Comparison of ENCODE assay signal across 1 cellular context in the genomic region with DNA sequence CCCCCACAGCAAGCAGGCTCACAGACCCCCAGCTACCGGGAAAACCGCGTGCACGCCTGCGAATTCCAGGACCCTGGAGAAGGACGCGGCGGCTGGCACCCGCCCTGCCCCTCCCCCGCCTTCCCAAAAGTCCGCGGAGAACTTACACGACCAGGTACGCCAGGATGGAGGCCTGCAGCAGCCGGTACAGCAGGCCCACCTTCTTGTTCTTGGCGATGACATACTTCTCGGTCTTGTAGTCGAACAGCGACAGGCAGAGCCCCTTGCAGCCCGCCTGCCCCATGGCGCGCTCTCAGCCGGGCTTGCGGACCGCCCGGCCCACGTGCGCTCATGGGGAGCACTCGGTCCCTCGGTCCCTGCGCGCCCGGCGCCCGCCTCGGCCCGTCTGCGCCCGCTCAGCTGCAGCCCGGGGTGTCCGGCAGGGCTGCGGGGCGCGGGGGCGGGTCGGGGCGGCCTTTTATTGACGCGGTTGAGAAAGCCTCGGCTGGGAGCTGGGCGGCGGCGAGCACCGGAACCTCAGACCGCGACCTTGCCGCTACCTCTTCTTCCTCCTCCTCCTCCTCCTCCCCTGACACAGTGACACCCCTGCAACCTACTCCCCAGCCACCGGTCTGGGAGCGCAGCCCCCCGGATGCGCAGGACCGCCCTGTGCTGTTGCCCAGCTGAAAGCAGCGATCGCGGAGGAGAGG.
TF ChIP-seq lines count a peak whose summit lies in the region.

A gene with protein sequence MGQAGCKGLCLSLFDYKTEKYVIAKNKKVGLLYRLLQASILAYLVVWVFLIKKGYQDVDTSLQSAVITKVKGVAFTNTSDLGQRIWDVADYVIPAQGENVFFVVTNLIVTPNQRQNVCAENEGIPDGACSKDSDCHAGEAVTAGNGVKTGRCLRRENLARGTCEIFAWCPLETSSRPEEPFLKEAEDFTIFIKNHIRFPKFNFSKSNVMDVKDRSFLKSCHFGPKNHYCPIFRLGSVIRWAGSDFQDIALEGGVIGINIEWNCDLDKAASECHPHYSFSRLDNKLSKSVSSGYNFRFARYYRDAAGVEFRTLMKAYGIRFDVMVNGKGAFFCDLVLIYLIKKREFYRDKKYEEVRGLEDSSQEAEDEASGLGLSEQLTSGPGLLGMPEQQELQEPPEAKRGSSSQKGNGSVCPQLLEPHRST (minus strand): TSS at position 433 of the 689 bp plus-strand sequence. CDS start 150 bp downstream, at position 283.

TF ChIP-seq in WTC11, 78 proteins besides CTCF, POLR2A, EP300 and RAD21 (continued from another document):
- no peak for TF ChIP-seq ZNF317 (CRISPR knock-in tag; IDR thresholded peaks at IDR 0.05; ENCODE audit: borderline replicate concordance, low read depth)
- TF ChIP-seq ZNF423 (CRISPR knock-in tag; IDR thresholded peaks at IDR 0.05) = no peak
- TF ChIP-seq ZNF232 (CRISPR knock-in tag; IDR thresholded peaks at IDR 0.05) = 0 out of 2 replicates have a peak, but pooled peaks have one; percentile 47
- no peak for TF ChIP-seq ZNF416 (CRISPR knock-in tag; IDR thresholded peaks at IDR 0.05)
- TF ChIP-seq TEAD4 (CRISPR knock-in tag; IDR thresholded peaks at IDR 0.05) = peak; percentile 82
- peak; percentile 54; the same call in 1 of the 2 replicates for TF ChIP-seq TEAD1 (CRISPR knock-in tag; IDR thresholded peaks at IDR 0.05)
- no peak for TF ChIP-seq MYBL2 (CRISPR knock-in tag; IDR thresholded peaks at IDR 0.05)
- TF ChIP-seq ATF2 (CRISPR knock-in tag; IDR thresholded peaks at IDR 0.05; ENCODE audit: borderline replicate concordance, low read depth) = no peak
- no peak for TF ChIP-seq PREB (CRISPR knock-in tag; IDR thresholded peaks at IDR 0.05; ENCODE audit: borderline replicate concordance)
- no peak for TF ChIP-seq NR1H2 (CRISPR knock-in tag; IDR thresholded peaks at IDR 0.05)
- TF ChIP-seq MXD4 (CRISPR knock-in tag; IDR thresholded peaks at IDR 0.05; ENCODE audit: borderline replicate concordance) = no peak
- peak; percentile 92 for TF ChIP-seq ZNF263 (CRISPR knock-in tag; IDR thresholded peaks at IDR 0.05; ENCODE audit: low read depth)
- no peak for TF ChIP-seq HMGA2 (CRISPR knock-in tag; IDR thresholded peaks at IDR 0.05)
- TF ChIP-seq TP53 (CRISPR knock-in tag; IDR thresholded peaks at IDR 0.05) = peak; percentile 39; the same call in 1 of the 2 replicates
- TF ChIP-seq ZNF396 (CRISPR knock-in tag; IDR thresholded peaks at IDR 0.05; ENCODE audit: borderline replicate concordance) = no peak
- no peak for TF ChIP-seq FOXJ3 (CRISPR knock-in tag; IDR thresholded peaks at IDR 0.05; ENCODE audit: borderline replicate concordance)
- no peak for TF ChIP-seq CREM (CRISPR knock-in tag; IDR thresholded peaks at IDR 0.05)
- TF ChIP-seq MLX (CRISPR knock-in tag; IDR thresholded peaks at IDR 0.05) = no peak
